ENCODE assay signal across 34 cellular contexts in the genomic region with DNA sequence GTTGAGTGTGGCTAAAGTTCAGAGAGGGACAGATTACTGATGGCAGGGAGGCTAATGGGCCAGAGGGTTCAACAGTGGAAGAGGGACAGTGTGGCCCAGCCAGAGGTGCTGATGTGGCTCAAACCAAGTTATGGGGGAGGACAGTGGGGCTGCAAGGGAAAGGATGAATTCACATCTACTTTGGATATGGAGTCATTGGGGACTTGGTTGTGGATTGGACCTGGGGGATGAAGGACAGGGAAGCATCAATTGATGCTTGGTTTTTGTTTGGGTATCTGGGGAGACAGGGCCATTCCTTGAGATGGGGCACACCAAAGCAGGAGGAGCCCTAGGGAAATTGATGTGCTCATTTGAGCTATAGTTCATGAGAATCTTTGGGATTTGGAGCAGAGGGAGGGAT. TPM values are rescaled to one million over a fixed set of nuclear protein-coding genes. Genes with fewer than 3 reads are reported as not detected.
"Had no signal": no experiment of that assay in that cellular context is flagged by ENCODE, and none has a peak within 500 bp of the region (broad histone marks: within the 10 kb centered on the region; RNA-seq: fewer than 3 reads in every experiment).

No MANE protein-coding gene starts in this region.

- H3K36me3 ChIP-seq: cardiac muscle cell, Peyer's patch had no signal

- ATAC-seq: activated CD8-positive, alpha-beta memory T cell treated with anti-CD3 and anti-CD28 coated beads, Interleukin-2, amount 10 ng/mL, durations not matched to agents 7 days and 5 days; PC-3; SK-N-SH treated with all-trans-retinoic acid at 6 μM for 48 hours; T-cell had no signal

- H3K9me3 ChIP-seq: Peyer's patch had no signal

- H3K36me3 Mint-ChIP-seq: activated CD8-positive, alpha-beta memory T cell treated with anti-CD3 and anti-CD28 coated beads, Interleukin-2, amount 10 ng/mL, durations not matched to agents 7 days and 5 days; activated naive CD4-positive, alpha-beta T cell treated with anti-CD3 and anti-CD28 coated beads, Interleukin-2, amount 10 ng/mL, durations not matched to agents 7 days and 5 days; activated naive CD8-positive, alpha-beta T cell; T-cell had no signal

- H3K27ac Mint-ChIP-seq: activated CD4-positive, alpha-beta memory T cell treated with anti-CD3 and anti-CD28 coated beads, Interleukin-2, amount 10 ng/mL, durations not matched to agents 7 days and 5 days; activated CD8-positive, alpha-beta memory T cell treated with anti-CD3 and anti-CD28 coated beads, Interleukin-2, amount 10 ng/mL, durations not matched to agents 7 days and 5 days; activated naive CD4-positive, alpha-beta T cell treated with anti-CD3 and anti-CD28 coated beads, Interleukin-2, amount 10 ng/mL, durations not matched to agents 7 days and 5 days; activated naive CD8-positive, alpha-beta T cell had no signal

- H3K4me3 Mint-ChIP-seq: activated CD4-positive, alpha-beta memory T cell treated with anti-CD3 and anti-CD28 coated beads, Interleukin-2, amount 10 ng/mL, durations not matched to agents 7 days and 5 days; activated CD8-positive, alpha-beta memory T cell treated with anti-CD3 and anti-CD28 coated beads, Interleukin-2, amount 10 ng/mL, durations not matched to agents 7 days and 5 days; activated naive CD4-positive, alpha-beta T cell treated with anti-CD3 and anti-CD28 coated beads, Interleukin-2, amount 10 ng/mL, durations not matched to agents 7 days and 5 days; activated naive CD8-positive, alpha-beta T cell; T-cell had no signal

- H3K9me3 Mint-ChIP-seq: activated CD4-positive, alpha-beta memory T cell treated with anti-CD3 and anti-CD28 coated beads, Interleukin-2, amount 10 ng/mL, durations not matched to agents 7 days and 5 days; activated naive CD4-positive, alpha-beta T cell treated with anti-CD3 and anti-CD28 coated beads, Interleukin-2, amount 10 ng/mL, durations not matched to agents 7 days and 5 days; T-cell had no signal

- H3K27me3 ChIP-seq: Peyer's patch had no signal

- H3K27ac ChIP-seq: cardiac muscle cell, Peyer's patch, WERI-Rb-1 had no signal

- DNase-seq: activated CD4-positive, alpha-beta memory T cell treated with anti-CD3 and anti-CD28 coated beads, Interleukin-2, amount 10 ng/mL, durations not matched to agents 7 days and 5 days; activated CD4-positive, alpha-beta T cell treated with anti-CD3 and anti-CD28 coated beads for 1 hour; activated CD4-positive, alpha-beta T cell treated with anti-CD3 and anti-CD28 coated beads for 48 hours; activated CD4-positive, CD25-positive, alpha-beta regulatory T cell; activated CD8-positive, alpha-beta memory T cell treated with anti-CD3 and anti-CD28 coated beads for 24 hours; activated CD8-positive, alpha-beta memory T cell treated with anti-CD3 and anti-CD28 coated beads, Interleukin-2, amount 10 ng/mL, durations not matched to agents 7 days and 5 days; activated CD8-positive, alpha-beta memory T cell treated with anti-CD3 and anti-CD28 coated beads, Interleukin-2, amount 50 U/mL, for 48 hours; activated effector memory CD4-positive, alpha-beta T cell treated with Interleukin-2 at 50 U/mL for 16 hours; activated naive CD4-positive, alpha-beta T cell treated with anti-CD3 and anti-CD28 coated beads, Interleukin-2, amount 10 ng/mL, durations not matched to agents 7 days and 5 days; activated T-cell treated with anti-CD3 and anti-CD28 coated beads, Interleukin-2, amount 50 U/mL, for 48 hours; amniotic stem cell; aorta; NCI-H1092 treated with DMSO at 0.1 percent for 48 hours; NCI-H1417; NCI-H146; NCI-H187; NCI-H2029 treated with DMSO at 0.1 percent for 48 hours; NCI-H2107; NCI-H2171; NCI-H510A; NCI-H526; NCI-H748 treated with DMSO at 0.1 percent for 48 hours; NK-92 treated with Interleukin-12 subunit alpha and Interleukin-12 subunit beta, amount 100 ng/mL, for 24 hours; PC-3; Peyer's patch; RPMI8226; SIG-M5; T-cell; T-helper 2 cell; T1000; WERI-Rb-1 had no signal

- H3K4me3 ChIP-seq: cardiac muscle cell, Peyer's patch had no signal

RNA-seq across cellular contexts. Expression of a gene that starts 23.3 kb away (rescaled TPM):
- total RNA-seq: activated CD8-positive, alpha-beta memory T cell treated with anti-CD3 and anti-CD28 coated beads, Interleukin-2, amount 10 ng/mL, durations not matched to agents 7 days and 5 days had no signal
